In genomic region chr18:47899107-47899840, GRCh38 we compare ENCODE assay signal across 17 cellular contexts. TPM values are rescaled to one million over a fixed set of nuclear protein-coding genes. Genes with fewer than 3 reads are reported as not detected.
DNase-seq lines count a peak whose midpoint lies in the region; ATAC-seq, FAIRE-seq and TF ChIP-seq lines count a peak whose summit lies in the region.
"Had no signal": no experiment of that assay in that cellular context is flagged by ENCODE, and none has a peak within 500 bp of the region (broad histone marks: within the 10 kb centered on the region; RNA-seq: fewer than 3 reads in every experiment).

No MANE protein-coding gene starts in this region.

- H3K9ac ChIP-seq in PC-3 (ENCODE audit: low read length) (no peak overlapping the region), keratinocyte (ENCODE audit: control insufficient read depth, extremely low read depth, insufficient read depth, low read length) (no peak overlapping the region)

- dilution Hi-C loops in keratinocyte (cut with MboI; ENCODE audit: extremely low pct_ligation_motif_present, low sequenced_read_pairs): no loop called here

- no TSS peak for BruUV-seq in PC-3 (replicated peaks; lab: Mats Ljungman, UMichigan)

- POLR2A ChIA-PET in PC-3 (lab: Charles Lee; ENCODE audit: unreplicated experiment): interaction anchor here (0.6 kb wide), 1 partner anchor 50 kb away, joined by 6 read pairs; no protein-coding TSS in a partner anchor

- peak overlapping the region; percentile 13; the same call in 1 of the 2 replicates for H3K4me2 ChIP-seq in PC-3 (ENCODE audit: low read length)
- H3K4me2 ChIP-seq in keratinocyte (ENCODE audit: control insufficient read depth, extremely low read depth, insufficient read depth, low read depth, low read length): no peak overlapping the region

- DNase-seq in D341Med (ENCODE audit: low spot score) (peak; percentile 52), PC-3 (no peak), keratinocyte (ENCODE audit: low read depth, low spot score) (no peak), GOT3 (lab: John Stamatoyannopoulos, UW) (no peak), NCI-H1417 treated with DMSO at 0.1 percent for 48 hours (lab: John Stamatoyannopoulos, UW) (no peak)
- DNase-seq in activated CD4-positive, alpha-beta T cell treated with anti-CD3 and anti-CD28 coated beads for 4 hours: no peak
- DNase-seq: activated T-cell treated with anti-CD3 and anti-CD28 coated beads, Interleukin-2, amount 50 U/mL, for 48 hours; DMS79; gastrocnemius medialis; immature natural killer cell; MG63; NCI-H2171; nucleus accumbens had no signal

- H3K27me3 ChIP-seq in PC-3 (ENCODE audit: low read length) (no peaks in the 10 kb centered on the region), keratinocyte (ENCODE audit: control insufficient read depth, extremely low read depth, insufficient read depth, low read length) (no peaks in the 10 kb centered on the region)
- H3K27me3 ChIP-seq: gastrocnemius medialis, MG63, SJSA1, suprapubic skin had no signal

- no peaks in the 10 kb centered on the region for H3K9me3 ChIP-seq in PC-3 (ENCODE audit: low read length)
- no peaks in the 10 kb centered on the region for H3K9me3 ChIP-seq in keratinocyte (ENCODE audit: control insufficient read depth, low read depth, low read length)
- H3K9me3 ChIP-seq: gastrocnemius medialis, SJSA1 had no signal

- H3F3A ChIP-seq in PC-3 (ENCODE audit: low read length, unreplicated experiment): no peaks in the 10 kb centered on the region

- H4K20me1 ChIP-seq in PC-3 (ENCODE audit: low read length) (no peaks in the 10 kb centered on the region), keratinocyte (ENCODE audit: control insufficient read depth, extremely low read depth, insufficient read depth, low read length) (peaks cover 7% of the 10 kb centered on the region)

- H3K27ac ChIP-seq in PC-3 (ENCODE audit: low read length) (peak overlapping the region; percentile 18; the same call in 1 of the 2 replicates), keratinocyte (ENCODE audit: control insufficient read depth, insufficient read depth, low read length) (no peak overlapping the region)
- H3K27ac ChIP-seq: gastrocnemius medialis, SJSA1, suprapubic skin had no signal

- TF ChIP-seq EP300 in Ishikawa (IDR thresholded peaks at IDR 0.05; ENCODE audit: borderline replicate concordance): no peak

- TF ChIP-seq RAD21 in Ishikawa (IDR thresholded peaks at IDR 0.05; ENCODE audit: low read depth): peak; percentile 25; the same call in 1 of the 2 replicates

- H3K4me3 ChIP-seq in PC-3 (ENCODE audit: low read length) (no peak overlapping the region), keratinocyte (ENCODE audit: control insufficient read depth in 2 of 3, extremely low read depth in 1 of 3, insufficient read depth in 2 of 3, low read depth in 1 of 3, low read length in 3 of 3) (no peak overlapping the region)
- H3K4me3 ChIP-seq: gastrocnemius medialis, MG63, SJSA1, suprapubic skin had no signal

- ATAC-seq in PC-3 (no peak), HG02798 (IDR thresholded peaks at IDR 0.05; ENCODE audit: poor library complexity, unreplicated experiment) (no peak)
- ATAC-seq: gastrocnemius medialis had no signal

- H3K4me1 ChIP-seq in PC-3 (ENCODE audit: insufficient read depth, low read length): peaks cover 13% of the 10 kb centered on the region
- peaks cover 10% of the 10 kb centered on the region for H3K4me1 ChIP-seq in keratinocyte (ENCODE audit: control insufficient read depth, extremely low read depth, insufficient read depth, low read length)
- H3K4me1 ChIP-seq: SJSA1, suprapubic skin had no signal

- H2AFZ ChIP-seq in PC-3 (ENCODE audit: low read length): no peak overlapping the region
- no peak overlapping the region for H2AFZ ChIP-seq in keratinocyte (ENCODE audit: control insufficient read depth, low read length)

- H3K9me2 ChIP-seq in PC-3 (replicated peaks; ENCODE audit: low read length): no peaks in the 10 kb centered on the region

- H3K79me2 ChIP-seq in PC-3 (ENCODE audit: low read length): peaks cover 63% of the 10 kb centered on the region
- peaks cover 85% of the 10 kb centered on the region for H3K79me2 ChIP-seq in keratinocyte (ENCODE audit: control insufficient read depth, insufficient read depth, low read length)

- intact Hi-C loops in PC-3 (cut with micrococcal nuclease): no loop called here

- TF ChIP-seq CTCF in PC-3 (conservative IDR thresholded peaks at IDR 0.05; ENCODE audit: low read depth, low read length) (no peak), keratinocyte (optimal IDR thresholded peaks at IDR 0.05 in 1 of 3, IDR thresholded peaks at IDR 0.05 in 1 of 3, conservative IDR thresholded peaks at IDR 0.05 in 1 of 3; ENCODE audit: extremely low read depth in 1 of 3, insufficient read depth in 2 of 3, low read length in 3 of 3) (no peak)

- CTCF ChIA-PET in PC-3 (lab: Charles Lee): no interaction called here

- H3K36me3 ChIP-seq in PC-3 (ENCODE audit: low read depth, low read length) (no peaks in the 10 kb centered on the region), keratinocyte (ENCODE audit: control insufficient read depth in 2 of 2, extremely low read depth in 1 of 2, insufficient read depth in 2 of 2, low read length in 2 of 2) (peaks cover 0 to 4% of the 10 kb centered on the region in 2 experiments)
- H3K36me3 ChIP-seq: gastrocnemius medialis, suprapubic skin had no signal

- peak; percentile 44 for FAIRE-seq in keratinocyte (lab: Jason Lieb, UNC)

- H3K9me1 ChIP-seq in keratinocyte (ENCODE audit: control insufficient read depth, extremely low read depth, insufficient read depth, low read length): no peaks in the 10 kb centered on the region

TF ChIP-seq in Ishikawa, 13 proteins besides CTCF, POLR2A, EP300 and RAD21:
- TF ChIP-seq TCF12 (IDR thresholded peaks at IDR 0.05; ENCODE audit: low read depth) (no peak), EGR1 (IDR thresholded peaks at IDR 0.05) (no peak), TEAD4 (IDR thresholded peaks at IDR 0.05) (no peak), TAF1 (IDR thresholded peaks at IDR 0.05; ENCODE audit: low read depth) (no peak), ZBTB7A (IDR thresholded peaks at IDR 0.05; ENCODE audit: low read depth) (no peak), REST (IDR thresholded peaks at IDR 0.05; ENCODE audit: low read depth) (no peak)

RNA-seq across cellular contexts. Expression of gene SMAD2, which starts 31.2 kb away (rescaled TPM):
- total RNA-seq in PC-3 (2014; rRNA removed): 25.5 and 30.3 TPM in 2 replicates
- polyA plus RNA-seq in keratinocyte: 69.9 to 87.1 TPM (median 80.2 TPM) in 3 replicates
- polyA plus RNA-seq in keratinocyte (2011; ENCODE audit: low read depth): 81.2 TPM
- 75.3 and 131 TPM in 2 replicates for polyA plus RNA-seq in keratinocyte (2011; cell fraction: cytosol; rRNA removed)
- 54.5 and 60.1 TPM in 2 replicates for polyA plus RNA-seq in keratinocyte (2011; cell fraction: nucleus; rRNA removed)
- 68.2 and 73.1 TPM in 2 replicates for polyA plus RNA-seq in keratinocyte (2012; ENCODE audit: low replicate concordance)
- polyA minus RNA-seq in keratinocyte: 35.2 to 158 TPM (median 84.9 TPM) in 3 replicates
- polyA minus RNA-seq in keratinocyte (2011; cell fraction: cytosol; rRNA and poly(A)+ RNA removed): 71.6 TPM
- polyA minus RNA-seq in keratinocyte (2011; cell fraction: nucleus; rRNA and poly(A)+ RNA removed): 27.5 and 70.2 TPM in 2 replicates
